8 cellular contexts compared by ENCODE assay signal in the genomic region with DNA sequence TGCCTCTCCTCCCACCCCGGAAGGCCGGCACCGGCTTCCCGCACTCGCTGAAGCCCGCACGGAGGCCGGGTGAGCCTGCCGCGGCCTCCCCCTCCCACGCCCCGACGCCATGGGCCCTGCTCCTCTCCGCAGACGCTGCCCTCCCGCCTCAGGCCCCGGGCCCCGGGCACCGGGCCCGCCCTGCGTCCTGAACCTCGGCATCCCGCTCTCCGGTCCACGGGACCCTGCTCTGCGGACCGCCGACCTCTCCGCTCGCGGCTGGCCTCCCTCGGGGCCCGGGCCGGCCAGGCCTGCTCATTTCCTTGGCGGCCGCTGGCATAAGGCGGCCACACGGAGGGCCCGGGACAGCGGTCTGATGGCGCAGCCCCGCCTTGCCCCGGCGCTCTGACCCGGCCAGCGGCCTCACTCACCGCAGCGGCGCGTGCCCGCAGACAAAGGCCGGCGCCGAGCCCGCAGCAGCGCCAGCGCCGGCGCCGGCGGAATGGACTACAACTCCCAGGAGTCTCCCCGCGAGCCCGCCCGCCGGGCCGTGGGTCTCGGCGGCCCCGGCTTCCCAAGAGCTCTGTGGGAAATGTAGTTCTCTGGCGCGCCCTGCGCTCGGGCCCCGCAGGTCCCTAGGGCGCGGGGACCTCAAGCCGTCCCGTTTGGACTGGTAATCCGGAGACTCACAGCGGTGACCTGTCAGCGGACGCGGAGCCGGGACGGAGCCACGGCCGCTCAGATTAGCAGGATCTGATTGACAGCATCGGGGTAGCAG. TPM values are rescaled to one million over a fixed set of nuclear protein-coding genes. Genes with fewer than 3 reads are reported as not detected.
DNase-seq lines count a peak whose midpoint lies in the region; ATAC-seq and TF ChIP-seq lines count a peak whose summit lies in the region.

A gene with protein sequence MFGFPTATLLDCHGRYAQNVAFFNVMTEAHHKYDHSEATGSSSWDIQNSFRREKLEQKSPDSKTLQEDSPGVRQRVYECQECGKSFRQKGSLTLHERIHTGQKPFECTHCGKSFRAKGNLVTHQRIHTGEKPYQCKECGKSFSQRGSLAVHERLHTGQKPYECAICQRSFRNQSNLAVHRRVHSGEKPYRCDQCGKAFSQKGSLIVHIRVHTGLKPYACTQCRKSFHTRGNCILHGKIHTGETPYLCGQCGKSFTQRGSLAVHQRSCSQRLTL (minus strand): TSS at position 490 of the 757 bp plus-strand sequence. CDS start 2,748 bp downstream, outside the sequence.

- H3K36me3 ChIP-seq in BLaER1 (peaks cover 42% of the 10 kb centered on the region), ectodermal cell (ENCODE audit: control insufficient read depth, insufficient read depth, low read length) (peaks cover 41% of the 10 kb centered on the region), lung (ENCODE audit: control insufficient read depth in 2 of 2, insufficient read depth in 2 of 2, low read length in 2 of 2) (peaks cover 13 to 25% of the 10 kb centered on the region in 2 donors)

- CTCF ChIA-PET in activated CD8-positive, alpha-beta T cell treated with anti-CD3 and anti-CD28 coated beads, Interleukin-2, amount 10 ng/mL, durations not matched to agents 7 days and 5 days (lab: Charles Lee) = interaction anchor here (1.2 to 2.0 kb wide), 3 partner anchors 9 to 54 kb away, joined by 3 to 5 read pairs (median 3); no protein-coding TSS in a partner anchor

- H3K4me3 Mint-ChIP-seq in activated CD8-positive, alpha-beta T cell treated with anti-CD3 and anti-CD28 coated beads, Interleukin-2, amount 10 ng/mL, durations not matched to agents 7 days and 5 days = peak within 1 kb of the TSS; percentile 85

- H3K27ac ChIP-seq in BLaER1 (peak within 1 kb of the TSS; percentile 100), ectodermal cell (ENCODE audit: insufficient read depth, low read depth, low read length, poor library complexity, severe bottlenecking) (no peak within 1 kb of the TSS), lung (ENCODE audit: low read depth in 1 of 2, low read length in 1 of 2) (peak within 1 kb of the TSS; percentile 74 to 92)

- H3K4me2 ChIP-seq in BLaER1 = peak within 1 kb of the TSS; percentile 76

- TF ChIP-seq CTCF in lung (IDR thresholded peaks at IDR 0.05; ENCODE audit: control extremely low read depth, extremely low read depth) = no peak

- WGBS in ectodermal cell, 2 experiments = 1% methylated on average over 89 of the region's 89 CpGs
- 1% methylated on average over 75 to 89 of the region's 89 CpGs for WGBS in lung, 2 donors

- H3K27me3 Mint-ChIP-seq in activated CD8-positive, alpha-beta T cell treated with anti-CD3 and anti-CD28 coated beads, Interleukin-2, amount 10 ng/mL, durations not matched to agents 7 days and 5 days (ENCODE audit: low read depth) = peaks cover 12% of the 10 kb centered on the region

- H3K4me1 ChIP-seq in BLaER1 = peaks cover 14% of the 10 kb centered on the region
- H3K4me1 ChIP-seq in ectodermal cell (ENCODE audit: control insufficient read depth, insufficient read depth, low read length) = no peaks in the 10 kb centered on the region
- H3K4me1 ChIP-seq in lung (ENCODE audit: control insufficient read depth in 2 of 2, insufficient read depth in 2 of 2, low read length in 2 of 2) = peaks cover 2 to 4% of the 10 kb centered on the region in 2 donors

- peak; percentile 100 for ATAC-seq in HG03354 (IDR thresholded peaks at IDR 0.05; ENCODE audit: poor library complexity, severe bottlenecking, unreplicated experiment)
- peak; percentile 98 for ATAC-seq in activated CD8-positive, alpha-beta T cell treated with anti-CD3 and anti-CD28 coated beads, Interleukin-2, amount 10 ng/mL, durations not matched to agents 7 days and 5 days
- ATAC-seq in lung (ENCODE audit: insufficient read depth, low FRiP score) = peak; percentile 99

- peaks cover 45% of the 10 kb centered on the region for H3K36me3 Mint-ChIP-seq in activated CD8-positive, alpha-beta T cell treated with anti-CD3 and anti-CD28 coated beads, Interleukin-2, amount 10 ng/mL, durations not matched to agents 7 days and 5 days (ENCODE audit: low read depth)

- H3K27me3 ChIP-seq in BLaER1 (peaks cover 7% of the 10 kb centered on the region; the same call in 1 of the 2 replicates), ectodermal cell (ENCODE audit: control insufficient read depth, insufficient read depth, low read length, poor library complexity, severe bottlenecking) (peaks cover 16% of the 10 kb centered on the region), lung (ENCODE audit: control insufficient read depth, insufficient read depth) (no peaks in the 10 kb centered on the region)

- H3K27ac Mint-ChIP-seq in activated CD8-positive, alpha-beta T cell treated with anti-CD3 and anti-CD28 coated beads, Interleukin-2, amount 10 ng/mL, durations not matched to agents 7 days and 5 days = peak within 1 kb of the TSS; percentile 82

- POLR2A ChIA-PET in activated CD8-positive, alpha-beta T cell treated with anti-CD3 and anti-CD28 coated beads, Interleukin-2, amount 10 ng/mL, durations not matched to agents 7 days and 5 days (lab: Charles Lee) = no interaction called here

- peak within 1 kb of the TSS; percentile 99 for H3K9ac ChIP-seq in BLaER1

- peak within 1 kb of the TSS; percentile 91 for H3K4me3 ChIP-seq in BLaER1
- peak within 1 kb of the TSS; percentile 60 for H3K4me3 ChIP-seq in ectodermal cell (ENCODE audit: insufficient read depth, low read depth, low read length)
- H3K4me3 ChIP-seq in lung = peak within 1 kb of the TSS; percentile 79

- peaks cover 24% of the 10 kb centered on the region for H3K4me1 Mint-ChIP-seq in activated CD8-positive, alpha-beta T cell treated with anti-CD3 and anti-CD28 coated beads, Interleukin-2, amount 10 ng/mL, durations not matched to agents 7 days and 5 days (ENCODE audit: low read depth)

- peaks cover 36% of the 10 kb centered on the region for H3K9me3 Mint-ChIP-seq in activated CD8-positive, alpha-beta T cell treated with anti-CD3 and anti-CD28 coated beads, Interleukin-2, amount 10 ng/mL, durations not matched to agents 7 days and 5 days (ENCODE audit: insufficient read depth)

- TF ChIP-seq POLR2A in GM19099 (IDR thresholded peaks at IDR 0.05; ENCODE audit: extremely low read depth, insufficient read length, low read depth) = peak; percentile 62

- H3K9me3 ChIP-seq in BLaER1 (peaks cover 47% of the 10 kb centered on the region), ectodermal cell (ENCODE audit: control insufficient read depth, low read length) (peaks cover 32% of the 10 kb centered on the region), lung (ENCODE audit: control insufficient read depth in 2 of 2, insufficient read depth in 1 of 2, low read length in 1 of 2) (peaks cover 11 to 21% of the 10 kb centered on the region in 2 donors)

- H4K20me1 ChIP-seq in BLaER1 = no peaks in the 10 kb centered on the region

- DNase-seq in NCI-H748 (lab: John Stamatoyannopoulos, UW; ENCODE audit: unreplicated experiment) (peak; percentile 83), lung (ENCODE audit: low spot score) (peak; percentile 86)
- DNase-seq in activated CD8-positive, alpha-beta T cell treated with anti-CD3 and anti-CD28 coated beads, Interleukin-2, amount 10 ng/mL, durations not matched to agents 7 days and 5 days = peak; percentile 85
- DNase-seq in stimulated activated CD4-positive, alpha-beta T cell treated with anti-CD3 and anti-CD28 coated beads, TNF-alpha, amount 100 ng/mL, for 1 hour (ENCODE audit: low read depth in 3 of 3, low spot score in 1 of 3) = peak; percentile 41 to 74 (median 59)

RNA-seq across cellular contexts. Expression of the gene that starts here (rescaled TPM):
- 10 to 100 TPM; 16.5 to 18.0 TPM for total RNA-seq in activated CD8-positive, alpha-beta T cell treated with anti-CD3 and anti-CD28 coated beads, Interleukin-2, amount 10 ng/mL, durations not matched to agents 7 days and 5 days
- 51.0 TPM for polyA plus RNA-seq in ectodermal cell (2013, experiment 1 of 4)
- polyA plus RNA-seq in ectodermal cell (2013, experiment 2 of 4) = 39.4 TPM
- 48.7 TPM for polyA plus RNA-seq in ectodermal cell (2013, experiment 3 of 4)
- polyA plus RNA-seq in ectodermal cell (2013, experiment 4 of 4) = 48.1 TPM
- total RNA-seq in lung = 10 to 100 TPM; 27.8 to 33.8 TPM
- polyA plus RNA-seq in lung = 10 to 100 TPM; 21.4 to 60.8 TPM
